11 cellular contexts compared by ENCODE assay signal in genomic region chr9:105994970-105995369, GRCh38.
A peak's percentile ranks its signal among the peaks of the same experiment; 100 is the strongest.
DNase-seq lines count a peak whose midpoint lies in the region; ATAC-seq and TF ChIP-seq lines count a peak whose summit lies in the region.
"Had no signal": no experiment of that assay in that cellular context is flagged by ENCODE, and none has a peak within 500 bp of the region (broad histone marks: within the 10 kb centered on the region; RNA-seq: fewer than 3 reads in every experiment).

No MANE protein-coding gene starts in this region.

- no peaks in the 10 kb centered on the region for H3K36me3 ChIP-seq in thyroid gland

- no peak for TF ChIP-seq POLR2A in thyroid gland (IDR thresholded peaks at IDR 0.05)

- no peak for TF ChIP-seq CTCF in activated CD8-positive, alpha-beta T cell treated with anti-CD3 and anti-CD28 coated beads for 36 hours (IDR thresholded peaks at IDR 0.05)
- no peak for TF ChIP-seq CTCF in epithelial cell of proximal tubule (conservative IDR thresholded peaks at IDR 0.05; ENCODE audit: low read depth, low read length)
- TF ChIP-seq CTCF in thyroid gland (IDR thresholded peaks at IDR 0.05) = no peak
- TF ChIP-seq CTCF in nephron progenitor cell (IDR thresholded peaks at IDR 0.05) = no peak

- DNase-seq in activated CD8-positive, alpha-beta T cell treated with anti-CD3 and anti-CD28 coated beads for 36 hours = peak; percentile 33
- no peak for DNase-seq in activated CD8-positive, alpha-beta T cell treated with anti-CD3 and anti-CD28 coated beads, Interleukin-2, amount 10 ng/mL, durations not matched to agents 7 days and 5 days
- DNase-seq in NCI-H510A (lab: John Stamatoyannopoulos, UW) (peak; percentile 6), epithelial cell of proximal tubule (ENCODE audit: low read depth) (peak; percentile 13), thyroid gland (peak; percentile 11 to 45), nephron progenitor cell (no peak), inferior parietal cortex (ENCODE audit: extremely low spot score) (no peak)
- no peak for DNase-seq in activated CD4-positive, CD25-positive, alpha-beta regulatory T cell (lab: John Stamatoyannopoulos, UW)
- DNase-seq: small intestine had no signal

- H3K4me3 Mint-ChIP-seq in activated CD8-positive, alpha-beta T cell treated with anti-CD3 and anti-CD28 coated beads for 36 hours = no peak overlapping the region
- H3K4me3 Mint-ChIP-seq in activated CD8-positive, alpha-beta T cell treated with anti-CD3 and anti-CD28 coated beads, Interleukin-2, amount 10 ng/mL, durations not matched to agents 7 days and 5 days = no peak overlapping the region
- no peak overlapping the region for H3K4me3 Mint-ChIP-seq in nephron progenitor cell
- H3K4me3 Mint-ChIP-seq: WTC11 had no signal

- peak; percentile 65 for ATAC-seq in activated CD8-positive, alpha-beta T cell treated with anti-CD3 and anti-CD28 coated beads for 36 hours
- no peak for ATAC-seq in activated CD8-positive, alpha-beta T cell treated with anti-CD3 and anti-CD28 coated beads, Interleukin-2, amount 10 ng/mL, durations not matched to agents 7 days and 5 days
- ATAC-seq: WTC11 had no signal

- H3K4me1 ChIP-seq in thyroid gland = no peaks in the 10 kb centered on the region

- H3K9me3 Mint-ChIP-seq in activated CD8-positive, alpha-beta T cell treated with anti-CD3 and anti-CD28 coated beads for 36 hours = no peaks in the 10 kb centered on the region
- H3K9me3 Mint-ChIP-seq in activated CD8-positive, alpha-beta T cell treated with anti-CD3 and anti-CD28 coated beads, Interleukin-2, amount 10 ng/mL, durations not matched to agents 7 days and 5 days (ENCODE audit: insufficient read depth) = no peaks in the 10 kb centered on the region
- H3K9me3 Mint-ChIP-seq in nephron progenitor cell = no peaks in the 10 kb centered on the region
- H3K9me3 Mint-ChIP-seq: WTC11 had no signal

- H3K9me3 ChIP-seq in thyroid gland = no peaks in the 10 kb centered on the region

- no peaks in the 10 kb centered on the region for H3K36me3 Mint-ChIP-seq in activated CD8-positive, alpha-beta T cell treated with anti-CD3 and anti-CD28 coated beads for 36 hours (ENCODE audit: low read depth)
- no peaks in the 10 kb centered on the region for H3K36me3 Mint-ChIP-seq in activated CD8-positive, alpha-beta T cell treated with anti-CD3 and anti-CD28 coated beads, Interleukin-2, amount 10 ng/mL, durations not matched to agents 7 days and 5 days (ENCODE audit: low read depth)
- H3K36me3 Mint-ChIP-seq in nephron progenitor cell (ENCODE audit: low read depth) = no peaks in the 10 kb centered on the region
- H3K36me3 Mint-ChIP-seq: WTC11 had no signal

- no peak overlapping the region for H3K27ac Mint-ChIP-seq in activated CD8-positive, alpha-beta T cell treated with anti-CD3 and anti-CD28 coated beads for 36 hours
- no peak overlapping the region for H3K27ac Mint-ChIP-seq in activated CD8-positive, alpha-beta T cell treated with anti-CD3 and anti-CD28 coated beads, Interleukin-2, amount 10 ng/mL, durations not matched to agents 7 days and 5 days
- no peak overlapping the region for H3K27ac Mint-ChIP-seq in nephron progenitor cell
- H3K27ac Mint-ChIP-seq: WTC11 had no signal

- H3K4me3 ChIP-seq in epithelial cell of proximal tubule (ENCODE audit: low read depth, low read length) (no peak overlapping the region), thyroid gland (replicated peaks in 1 of 3) (no peak overlapping the region)

- WGBS in thyroid gland, 2 donors = 64 to 67% methylated on average over 2 of the region's 2 CpGs

- H3K27me3 ChIP-seq in thyroid gland = no peaks in the 10 kb centered on the region

- H3K4me1 Mint-ChIP-seq in activated CD8-positive, alpha-beta T cell treated with anti-CD3 and anti-CD28 coated beads for 36 hours (ENCODE audit: low read depth) = no peaks in the 10 kb centered on the region
- no peaks in the 10 kb centered on the region for H3K4me1 Mint-ChIP-seq in activated CD8-positive, alpha-beta T cell treated with anti-CD3 and anti-CD28 coated beads, Interleukin-2, amount 10 ng/mL, durations not matched to agents 7 days and 5 days (ENCODE audit: low read depth)
- H3K4me1 Mint-ChIP-seq in nephron progenitor cell = peaks cover 28% of the 10 kb centered on the region

- intact Hi-C loops in activated CD8-positive, alpha-beta T cell treated with anti-CD3 and anti-CD28 coated beads for 36 hours (cut with micrococcal nuclease) = no loop called here
- intact Hi-C loops in thyroid gland (cut with DNase I) = no loop called here

- CTCF ChIA-PET in activated CD8-positive, alpha-beta T cell treated with anti-CD3 and anti-CD28 coated beads for 36 hours (lab: Charles Lee) = no interaction called here
- CTCF ChIA-PET in activated CD8-positive, alpha-beta T cell treated with anti-CD3 and anti-CD28 coated beads, Interleukin-2, amount 10 ng/mL, durations not matched to agents 7 days and 5 days (lab: Charles Lee) = no interaction called here

- H3K27ac ChIP-seq in thyroid gland = no peak overlapping the region
- H3K27ac ChIP-seq: KMS-11 had no signal

- POLR2A ChIA-PET in activated CD8-positive, alpha-beta T cell treated with anti-CD3 and anti-CD28 coated beads for 36 hours (lab: Charles Lee) = no interaction called here
- POLR2A ChIA-PET in activated CD8-positive, alpha-beta T cell treated with anti-CD3 and anti-CD28 coated beads, Interleukin-2, amount 10 ng/mL, durations not matched to agents 7 days and 5 days (lab: Charles Lee) = no interaction called here

- no peaks in the 10 kb centered on the region for H3K27me3 Mint-ChIP-seq in activated CD8-positive, alpha-beta T cell treated with anti-CD3 and anti-CD28 coated beads for 36 hours
- H3K27me3 Mint-ChIP-seq in activated CD8-positive, alpha-beta T cell treated with anti-CD3 and anti-CD28 coated beads, Interleukin-2, amount 10 ng/mL, durations not matched to agents 7 days and 5 days (ENCODE audit: low read depth) = no peaks in the 10 kb centered on the region
- H3K27me3 Mint-ChIP-seq in nephron progenitor cell (ENCODE audit: low read depth, poor library complexity) = no peaks in the 10 kb centered on the region

Comparison
In these comparisons a context has a peak if more than half of its experiments do, and no peak if none do; other contexts are left out.
1. DNase-seq: peak in activated CD8-positive, alpha-beta T cell treated with anti-CD3 and anti-CD28 coated beads for 36 hours (single experiment), NCI-H510A (single experiment), epithelial cell of proximal tubule (single experiment) and thyroid gland (2 of 2); none in activated CD8-positive, alpha-beta T cell treated with anti-CD3 and anti-CD28 coated beads, Interleukin-2, amount 10 ng/mL, durations not matched to agents 7 days and 5 days (single experiment), activated CD4-positive, CD25-positive, alpha-beta regulatory T cell (0 of 4), nephron progenitor cell (single experiment) and inferior parietal cortex (single experiment).